ENCODE assay signal across 8 cellular contexts in the genomic region with DNA sequence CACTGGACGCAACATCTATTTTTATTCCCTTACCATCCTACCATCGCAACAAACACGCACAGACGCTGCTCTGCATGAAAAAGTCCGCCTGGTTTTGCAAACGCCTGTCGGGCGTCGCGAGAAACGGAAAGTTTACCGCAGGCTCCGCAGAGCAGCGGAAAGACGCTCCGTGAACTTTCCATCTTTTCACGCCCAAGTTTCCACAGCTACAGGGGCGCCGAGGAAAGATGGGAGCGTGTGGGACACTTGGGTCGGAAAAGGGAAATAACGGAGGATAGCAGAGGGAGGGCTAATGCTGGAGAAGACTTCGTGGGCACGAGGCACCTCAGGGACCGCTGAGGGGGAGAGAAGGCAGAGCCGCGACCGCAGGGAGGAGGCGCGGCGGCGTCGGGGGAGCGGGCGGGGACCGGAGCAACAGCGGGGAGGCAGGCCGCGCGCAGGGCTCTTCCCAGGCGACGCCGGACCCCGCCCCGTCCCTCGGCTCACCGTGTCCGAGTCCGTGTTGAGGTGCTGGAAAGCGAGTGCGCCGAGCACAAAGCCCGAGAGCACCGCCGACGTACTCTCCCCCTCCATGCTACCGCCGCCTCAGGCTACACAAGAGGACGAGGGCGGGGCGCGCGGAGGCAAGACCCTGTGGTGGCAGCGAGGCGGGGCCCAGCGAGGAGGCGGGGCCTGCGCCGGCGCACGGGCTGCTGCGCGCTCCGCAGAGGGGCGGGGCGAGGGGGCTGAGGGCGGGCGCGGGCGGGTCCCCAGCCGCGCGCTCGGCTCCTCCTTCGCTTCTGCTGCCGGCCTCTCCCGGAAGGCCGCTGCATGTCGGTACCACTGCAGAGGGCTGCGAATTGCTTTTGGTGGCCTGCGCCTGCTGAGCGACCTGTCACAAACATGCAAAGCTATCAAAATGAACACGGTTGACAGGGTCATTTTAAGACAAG.
A peak's percentile ranks its signal among the peaks of the same experiment; 100 is the strongest.
DNase-seq lines count a peak whose midpoint lies in the region; ATAC-seq and TF ChIP-seq lines count a peak whose summit lies in the region.

ABRAXAS1 (minus strand) TSS at position 601 of the 932 bp plus-strand sequence; CDS start at position 573, 28 bp downstream.

- DNase-seq in Ammon's horn (ENCODE audit: low spot score) (peak; percentile 98), GM19238 (ENCODE audit: insufficient read length, low spot score) (peak; percentile 92), NCI-H510A (lab: John Stamatoyannopoulos, UW) (peak; percentile 97), choroid plexus epithelial cell (ENCODE audit: low read depth) (peak; percentile 93), kidney tubule cell (ENCODE audit: low spot score) (peak; percentile 95)
- DNase-seq in activated CD4-positive, alpha-beta T cell treated with anti-CD3 and anti-CD28 coated beads for 24 hours (ENCODE audit: low read depth in 2 of 2) = peak; percentile 89 to 91
- peak; percentile 83 to 90 for DNase-seq in stimulated activated CD4-positive, alpha-beta T cell treated with anti-CD3 and anti-CD28 coated beads, Interleukin-1b, Interleukin-23, amount 100 ng/mL, for 1 hour (ENCODE audit: low read depth in 2 of 2)

- no peak for TF ChIP-seq CTCF in choroid plexus epithelial cell (conservative IDR thresholded peaks at IDR 0.05; ENCODE audit: low read depth, low read length)

- peak within 1 kb of the TSS; percentile 86 for H3K4me3 ChIP-seq in choroid plexus epithelial cell (ENCODE audit: low read depth, low read length)

- ATAC-seq in HG03439 (IDR thresholded peaks at IDR 0.05; ENCODE audit: unreplicated experiment) = peak; percentile 98

Comparison
In these comparisons a context has a peak if more than half of its experiments do, and no peak if none do; other contexts are left out.
1. Peak in every context shown above with its lines: DNase-seq, ATAC-seq and H3K4me3 ChIP-seq.